1 cellular context compared by ENCODE assay signal in genomic region chr14:90272523-90272922, GRCh38.
TF ChIP-seq lines count a peak whose summit lies in the region.

No MANE protein-coding gene starts in this region.

TF ChIP-seq in endothelial cell of umbilical vein, 7 proteins besides CTCF, POLR2A, EP300 and RAD21 (continued from another document):
- TF ChIP-seq, protein P1, sequence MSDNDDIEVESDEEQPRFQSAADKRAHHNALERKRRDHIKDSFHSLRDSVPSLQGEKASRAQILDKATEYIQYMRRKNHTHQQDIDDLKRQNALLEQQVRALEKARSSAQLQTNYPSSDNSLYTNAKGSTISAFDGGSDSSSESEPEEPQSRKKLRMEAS (IDR thresholded peaks at IDR 0.05; ENCODE audit: insufficient read depth, insufficient read length), result no peak
